In the genomic region with DNA sequence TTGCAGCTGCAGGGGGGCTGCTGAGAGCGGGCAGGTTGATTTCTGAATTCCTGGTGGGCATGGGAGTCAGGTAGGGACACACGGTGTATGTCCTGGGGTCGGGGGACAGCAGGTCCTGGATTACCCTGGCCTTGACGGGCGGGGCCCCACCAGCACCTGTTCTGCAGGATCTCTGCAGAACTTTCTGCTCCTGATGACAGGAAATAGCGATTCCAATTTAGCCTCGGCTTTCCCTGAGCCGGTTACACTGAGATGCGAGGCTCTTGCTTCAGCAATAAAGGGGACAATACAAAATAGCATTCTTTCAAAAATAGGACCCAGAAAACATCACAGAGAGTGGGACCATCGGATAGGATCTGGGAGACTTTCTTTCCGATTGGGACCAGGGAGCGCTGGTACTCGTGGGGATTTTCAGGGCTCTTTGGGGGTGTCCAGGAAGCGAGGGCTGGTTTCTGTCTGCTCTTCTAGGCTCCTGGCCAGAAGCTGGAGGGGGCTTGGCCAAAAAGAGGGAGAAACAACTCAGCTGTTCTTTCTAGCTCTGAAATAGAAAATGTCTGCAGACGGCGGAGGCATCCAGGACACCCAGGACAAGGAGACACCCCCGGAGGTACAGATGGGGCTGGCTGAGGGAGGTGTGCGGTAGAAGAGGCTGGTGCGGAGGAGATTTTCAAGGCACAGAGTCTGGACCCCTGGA, we compare ENCODE assay signal across 9 cellular contexts. TPM values are rescaled to one million over a fixed set of nuclear protein-coding genes. Genes with fewer than 3 reads are reported as not detected.
DNase-seq lines count a peak whose midpoint lies in the region; ATAC-seq and TF ChIP-seq lines count a peak whose summit lies in the region.
"Had no signal": no experiment of that assay in that cellular context is flagged by ENCODE, and none has a peak within 500 bp of the region (broad histone marks: within the 10 kb centered on the region; RNA-seq: fewer than 3 reads in every experiment).

No MANE protein-coding gene starts in this region.

- H3K9me3 ChIP-seq in HCT116 (ENCODE audit: control insufficient read depth in 1 of 2, insufficient read depth in 1 of 2, low read depth in 1 of 2, low read length in 2 of 2) (no peaks in the 10 kb centered on the region), stomach (no peaks in the 10 kb centered on the region)

- H3K4me3 ChIP-seq in HCT116 (replicated peaks in 1 of 2; ENCODE audit: low read depth in 1 of 2, low read length in 2 of 2) (peak overlapping the region; percentile 96 to 99), kidney epithelial cell (ENCODE audit: low read depth, low read length) (peak overlapping the region; percentile 86), stomach (peak overlapping the region; percentile 62 to 87 (median 83))

- no peaks in the 10 kb centered on the region for H4K20me1 ChIP-seq in HCT116 (ENCODE audit: insufficient read depth)

- TF ChIP-seq POLR2A in HCT116 (IDR thresholded peaks at IDR 0.05; ENCODE audit: borderline replicate concordance, extremely low read depth, insufficient read depth, insufficient read length) = no peak
- TF ChIP-seq POLR2A in stomach (IDR thresholded peaks at IDR 0.05) = no peak

- peak; percentile 33 for ATAC-seq in HCT116

- CTCF ChIA-PET in HCT116 (lab: Charles Lee) = interaction anchor here (2.0 kb wide), 1 partner anchor 17 kb away, joined by 10 read pairs; no protein-coding TSS in a partner anchor

- H3K4me1 ChIP-seq in HCT116 (ENCODE audit: control insufficient read depth in 1 of 2, insufficient read depth in 2 of 2, low read length in 2 of 2) (peaks cover 10 to 27% of the 10 kb centered on the region in 2 experiments), stomach (peaks cover 15 to 42% (median 33%) of the 10 kb centered on the region in 4 donors)

- TF ChIP-seq CTCF in HCT116 (IDR thresholded peaks at IDR 0.05 in 2 of 3, conservative IDR thresholded peaks at IDR 0.05 in 1 of 3; ENCODE audit: borderline replicate concordance in 1 of 3, insufficient read depth in 1 of 3, low read depth in 2 of 3, low read length in 2 of 3) (no peak), kidney epithelial cell (IDR thresholded peaks at IDR 0.05; ENCODE audit: insufficient read depth, low read length, poor library complexity, severe bottlenecking) (no peak), stomach (IDR thresholded peaks at IDR 0.05) (no peak)

- peak overlapping the region; percentile 93 for H3K4me2 ChIP-seq in HCT116 (ENCODE audit: low read length)

- H3K36me3 ChIP-seq in HCT116 (ENCODE audit: control insufficient read depth in 1 of 2, insufficient read depth in 2 of 2, low read length in 2 of 2) (peaks cover 2 to 4% of the 10 kb centered on the region in 2 experiments; a peak in 1 of 4 replicates), kidney epithelial cell (ENCODE audit: control insufficient read depth, insufficient read depth, low read length) (peaks cover under 1% of the 10 kb centered on the region), stomach (peaks cover 6 to 36% (median 35%) of the 10 kb centered on the region in 4 donors)

- no peaks in the 10 kb centered on the region for H3K9me2 ChIP-seq in HCT116 (ENCODE audit: insufficient read depth)

- RAD21 ChIA-PET in HCT116 (lab: Charles Lee; ENCODE audit: low non-redundant PET in 1 of 2, low total read pairs in 2 of 2, uncharacterized antibody in 2 of 2, unreplicated experiment in 2 of 2) = no interaction called here

- H3K27ac ChIP-seq in HCT116 (ENCODE audit: low read depth, low read length) (peak overlapping the region; percentile 67), caudate nucleus (ENCODE audit: low read depth, low read length) (peak overlapping the region; percentile 5), stomach (peak overlapping the region; percentile 49 to 83 (median 76))

- TF ChIP-seq RAD21 in HCT116 (IDR thresholded peaks at IDR 0.05; ENCODE audit: low read depth) = no peak

- 13 to 27% (median 17%) methylated on average over 16 to 19 of the region's 19 CpGs for WGBS in stomach, 5 donors

- H2AFZ ChIP-seq in HCT116 (ENCODE audit: low read depth, low read length, poor library complexity, severe bottlenecking) = no peak overlapping the region

- POLR2A ChIA-PET in HCT116 (lab: Charles Lee) = interaction anchor here (2.1 kb wide), 1 partner anchor 9 kb away, joined by 6 read pairs; no protein-coding TSS in a partner anchor

- DNase-seq in HCT116 (ENCODE audit: low read depth, low spot score) = no peak
- peak in 2 of 61 donors; percentile 2 to 13 for DNase-seq in caudate nucleus (lab: John Stamatoyannopoulos, UW)
- no peak for DNase-seq in kidney epithelial cell (ENCODE audit: low read depth)
- no peak for DNase-seq in stomach
- DNase-seq in iPS-NIHi11 (ENCODE audit: low spot score) = no peak
- no peak for DNase-seq in NCI-H774 (lab: John Stamatoyannopoulos, UW)
- DNase-seq in SKM-1 (lab: John Stamatoyannopoulos, UW; ENCODE audit: unreplicated experiment) = no peak
- DNase-seq in NCI-H1417 treated with DMSO at 0.1 percent for 48 hours (lab: John Stamatoyannopoulos, UW) = no peak
- DNase-seq: effector CD4-positive, alpha-beta T cell had no signal

- TF ChIP-seq EP300 in stomach (IDR thresholded peaks at IDR 0.05) = no peak

- intact Hi-C loops in HCT116 (cut with micrococcal nuclease) (no loop called here), stomach (cut with DNase I; ENCODE audit: low total_unique reads) (no loop called here)

- peaks cover 14% of the 10 kb centered on the region; the same call in 1 of the 2 replicates for H3K79me2 ChIP-seq in HCT116 (ENCODE audit: insufficient read depth, low read length)

- H3K9ac ChIP-seq in HCT116 (ENCODE audit: low read length) = peak overlapping the region; percentile 87

- no peaks in the 10 kb centered on the region for H3K27me3 ChIP-seq in HCT116 (ENCODE audit: insufficient read depth, low read length)
- H3K27me3 ChIP-seq in kidney epithelial cell (ENCODE audit: control insufficient read depth, insufficient read depth, low read length) = no peaks in the 10 kb centered on the region
- H3K27me3 ChIP-seq in stomach = no peaks in the 10 kb centered on the region

- TSS peak; percentile 46 for BruUV-seq in HCT116 (replicated peaks; lab: Mats Ljungman, UMichigan)

TF ChIP-seq in HCT116, 20 proteins besides CTCF, POLR2A, EP300 and RAD21 (continues in another document):
- no peak for TF ChIP-seq TCF7L2 (IDR thresholded peaks at IDR 0.05; ENCODE audit: borderline replicate concordance, extremely low read depth, insufficient read depth, insufficient read length)
- TF ChIP-seq ZFX (IDR thresholded peaks at IDR 0.05) = no peak
- TF ChIP-seq, protein P1, sequence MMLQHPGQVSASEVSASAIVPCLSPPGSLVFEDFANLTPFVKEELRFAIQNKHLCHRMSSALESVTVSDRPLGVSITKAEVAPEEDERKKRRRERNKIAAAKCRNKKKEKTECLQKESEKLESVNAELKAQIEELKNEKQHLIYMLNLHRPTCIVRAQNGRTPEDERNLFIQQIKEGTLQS (IDR thresholded peaks at IDR 0.05) = no peak
- TF ChIP-seq ZNF274 (IDR thresholded peaks at IDR 0.05; ENCODE audit: low read depth, low read length) = no peak
- TF ChIP-seq, protein P2, sequence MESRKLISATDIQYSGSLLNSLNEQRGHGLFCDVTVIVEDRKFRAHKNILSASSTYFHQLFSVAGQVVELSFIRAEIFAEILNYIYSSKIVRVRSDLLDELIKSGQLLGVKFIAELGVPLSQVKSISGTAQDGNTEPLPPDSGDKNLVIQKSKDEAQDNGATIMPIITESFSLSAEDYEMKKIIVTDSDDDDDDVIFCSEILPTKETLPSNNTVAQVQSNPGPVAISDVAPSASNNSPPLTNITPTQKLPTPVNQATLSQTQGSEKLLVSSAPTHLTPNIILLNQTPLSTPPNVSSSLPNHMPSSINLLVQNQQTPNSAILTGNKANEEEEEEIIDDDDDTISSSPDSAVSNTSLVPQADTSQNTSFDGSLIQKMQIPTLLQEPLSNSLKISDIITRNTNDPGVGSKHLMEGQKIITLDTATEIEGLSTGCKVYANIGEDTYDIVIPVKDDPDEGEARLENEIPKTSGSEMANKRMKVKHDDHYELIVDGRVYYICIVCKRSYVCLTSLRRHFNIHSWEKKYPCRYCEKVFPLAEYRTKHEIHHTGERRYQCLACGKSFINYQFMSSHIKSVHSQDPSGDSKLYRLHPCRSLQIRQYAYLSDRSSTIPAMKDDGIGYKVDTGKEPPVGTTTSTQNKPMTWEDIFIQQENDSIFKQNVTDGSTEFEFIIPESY (IDR thresholded peaks at IDR 0.05; ENCODE audit: extremely low read depth, insufficient replicate concordance, low read length) = no peak
- TF ChIP-seq EZH2phosphoT487 (IDR thresholded peaks at IDR 0.05; ENCODE audit: borderline replicate concordance) = no peak

RNA-seq across cellular contexts. Expression of a gene that starts 0.6 kb away (rescaled TPM):
- total RNA-seq in HCT116 (2021; ENCODE audit: unreplicated experiment) (17.0 TPM), kidney epithelial cell (25.1 and 27.9 TPM in 2 replicates), stomach (10 to 100 TPM in 1 of 5 donors, 1 to 10 TPM in 3, under 1 TPM in 1; 0.87 to 21.9 (median 5.5) TPM)
- 14.3 and 14.9 TPM in 2 replicates for polyA plus RNA-seq in HCT116 (2012)
- polyA plus RNA-seq in stomach = 10 to 100 TPM; 16.6 to 27.5 (median 20.9) TPM

RNA-seq across cellular contexts. Expression of a gene that starts 13.9 kb away (rescaled TPM):
- 0.76 TPM for total RNA-seq in HCT116 (2021; ENCODE audit: unreplicated experiment)
- polyA plus RNA-seq in HCT116 (2012) = 0.08 and 0.10 TPM in 2 replicates
- total RNA-seq in kidney epithelial cell = not detected in 2 replicates
- not detected for total RNA-seq in stomach
- not detected for polyA plus RNA-seq in stomach

RNA-seq across cellular contexts. Expression of a gene that starts 21.8 kb away (rescaled TPM):
- 11.0 TPM for total RNA-seq in HCT116 (2021; ENCODE audit: unreplicated experiment)
- polyA plus RNA-seq in HCT116 (2012) = 9.4 and 10.3 TPM in 2 replicates
- 13.7 and 16.6 TPM in 2 replicates for total RNA-seq in kidney epithelial cell
- total RNA-seq in stomach = 10 to 100 TPM in 3 of 5 donors, 1 to 10 TPM in 2; 1.3 to 87.8 (median 20.0) TPM
- 1 to 10 TPM; 5.8 to 6.7 (median 6.1) TPM for polyA plus RNA-seq in stomach

RNA-seq across cellular contexts. Expression of a gene that starts 47.6 kb away (rescaled TPM):
- total RNA-seq in HCT116 (2021; ENCODE audit: unreplicated experiment) (13.7 TPM), kidney epithelial cell (621 and 682 TPM in 2 replicates), stomach (100 to 1,000 TPM in 1 of 5 donors, 10 to 100 TPM in 3, 1 to 10 TPM in 1; 9.9 to 504 (median 90.4) TPM)
- polyA plus RNA-seq in HCT116 (2012) = 8.7 and 9.9 TPM in 2 replicates
- 100 to 1,000 TPM in 1 of 3 donors, 10 to 100 TPM in 2; 56.3 to 129 (median 60.9) TPM for polyA plus RNA-seq in stomach

Comparison
In these comparisons a context has a peak if more than half of its experiments do, and no peak if none do; other contexts are left out.
1. H3K27ac ChIP-seq: peak in every context shown above with its lines; median percentile 76 in stomach; 67 in HCT116; 5 in caudate nucleus.